17 cellular contexts compared by ENCODE assay signal in the genomic region with DNA sequence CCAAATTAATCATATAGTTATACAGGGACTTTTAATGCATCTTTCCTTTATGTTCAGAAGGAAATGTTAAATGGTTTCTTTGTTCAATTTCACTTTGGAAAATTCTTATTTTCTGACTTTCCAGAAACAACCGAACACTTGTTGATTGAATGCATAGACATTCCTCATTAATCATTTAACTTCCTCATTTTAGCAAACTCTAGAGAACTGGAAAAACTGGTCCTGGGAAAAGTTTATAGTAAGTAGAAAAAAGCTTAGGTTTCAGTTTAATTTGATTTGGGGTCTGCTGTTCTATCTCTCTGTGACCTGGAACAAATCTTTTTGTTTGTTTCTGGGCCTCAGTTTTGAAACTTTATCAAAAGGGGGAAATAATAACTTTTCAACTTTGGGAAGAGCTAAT.
DNase-seq lines count a peak whose midpoint lies in the region; ATAC-seq and TF ChIP-seq lines count a peak whose summit lies in the region.
"Had no signal": no experiment of that assay in that cellular context is flagged by ENCODE, and none has a peak within 500 bp of the region (broad histone marks: within the 10 kb centered on the region; RNA-seq: fewer than 3 reads in every experiment).

No MANE protein-coding gene starts in this region.

- H3K79me2 ChIP-seq in PC-3 (ENCODE audit: low read length), result no peaks in the 10 kb centered on the region

- H3K27ac Mint-ChIP-seq in Calu3 (ENCODE audit: unreplicated experiment) (peak overlapping the region; percentile 47), mesothelial cell of epicardium (peak overlapping the region; percentile 93)
- no peak overlapping the region for H3K27ac Mint-ChIP-seq in T-helper 2 cell treated with Interferon-gamma antibody and Interleukin-4, amounts not matched to agents 5 μg/mL and 100 μg/mL, for 36 hours
- H3K27ac Mint-ChIP-seq: GM23338 had no signal

- H3K27me3 ChIP-seq in PC-3 (ENCODE audit: low read length) (no peaks in the 10 kb centered on the region), foreskin keratinocyte (no peaks in the 10 kb centered on the region)
- H3K27me3 ChIP-seq: BLaER1 had no signal

- H3K4me1 ChIP-seq in PC-3 (ENCODE audit: insufficient read depth, low read length) (no peaks in the 10 kb centered on the region), foreskin keratinocyte (peaks cover 16% of the 10 kb centered on the region)
- H3K4me1 ChIP-seq: BLaER1, Caco-2 had no signal

- peaks cover 7% of the 10 kb centered on the region for H3K9me3 Mint-ChIP-seq in Calu3 (ENCODE audit: low read depth, unreplicated experiment)
- peaks cover 13% of the 10 kb centered on the region for H3K9me3 Mint-ChIP-seq in mesothelial cell of epicardium
- H3K9me3 Mint-ChIP-seq in T-helper 2 cell treated with Interferon-gamma antibody and Interleukin-4, amounts not matched to agents 5 μg/mL and 100 μg/mL, for 36 hours, result no peaks in the 10 kb centered on the region

- CTCF ChIA-PET in Calu3 (lab: Charles Lee) (interaction anchor here (0.5 kb wide), 1 partner anchor 29 kb away, joined by 10 read pairs; no protein-coding TSS in a partner anchor), PC-3 (lab: Charles Lee) (no interaction called here)

- H3K4me2 ChIP-seq in PC-3 (ENCODE audit: low read length), result no peak overlapping the region
- H3K4me2 ChIP-seq: BLaER1, GM23338 had no signal

- no TSS peak for BruUV-seq in Calu3 (replicated peaks; lab: Mats Ljungman, UMichigan)
- no TSS peak for BruUV-seq in PC-3 (replicated peaks; lab: Mats Ljungman, UMichigan)

- H3K36me3 Mint-ChIP-seq in Calu3 (ENCODE audit: insufficient read depth, unreplicated experiment) (no peaks in the 10 kb centered on the region), mesothelial cell of epicardium (peaks cover 8% of the 10 kb centered on the region)
- no peaks in the 10 kb centered on the region for H3K36me3 Mint-ChIP-seq in T-helper 2 cell treated with Interferon-gamma antibody and Interleukin-4, amounts not matched to agents 5 μg/mL and 100 μg/mL, for 36 hours (ENCODE audit: low read depth)
- H3K36me3 Mint-ChIP-seq: CD8-positive, alpha-beta memory T cell had no signal

- H3K4me3 ChIP-seq in PC-3 (ENCODE audit: low read length), result no peak overlapping the region
- H3K4me3 ChIP-seq: BLaER1, GM12878, GM23338 had no signal

- no peak for TF ChIP-seq CTCF in Calu3 (IDR thresholded peaks at IDR 0.05; ENCODE audit: unreplicated experiment)
- TF ChIP-seq CTCF in PC-3 (conservative IDR thresholded peaks at IDR 0.05; ENCODE audit: low read depth, low read length), result no peak
- no peak for TF ChIP-seq CTCF in foreskin keratinocyte (conservative IDR thresholded peaks at IDR 0.05)
- TF ChIP-seq CTCF in mesothelial cell of epicardium (IDR thresholded peaks at IDR 0.05; ENCODE audit: unreplicated experiment), result no peak

- no peak overlapping the region for H3K9ac ChIP-seq in PC-3 (ENCODE audit: low read length)
- H3K9ac ChIP-seq: BLaER1 had no signal

- intact Hi-C loops in Calu3 (cut with micrococcal nuclease; ENCODE audit: unreplicated experiment), result no loop called here
- intact Hi-C loops in PC-3 (cut with micrococcal nuclease), result no loop called here

- no peaks in the 10 kb centered on the region for H3K9me2 ChIP-seq in PC-3 (replicated peaks; ENCODE audit: low read length)

- no peak overlapping the region for H2AFZ ChIP-seq in PC-3 (ENCODE audit: low read length)
- H2AFZ ChIP-seq: GM23338 had no signal

- H3K4me1 Mint-ChIP-seq in Calu3 (ENCODE audit: low read depth, unreplicated experiment) (peaks cover 19% of the 10 kb centered on the region), mesothelial cell of epicardium (peaks cover 10% of the 10 kb centered on the region)
- H3K4me1 Mint-ChIP-seq in T-helper 2 cell treated with Interferon-gamma antibody and Interleukin-4, amounts not matched to agents 5 μg/mL and 100 μg/mL, for 36 hours (ENCODE audit: low read depth), result no peaks in the 10 kb centered on the region
- H3K4me1 Mint-ChIP-seq: CD8-positive, alpha-beta memory T cell; GM23338 had no signal

- H3F3A ChIP-seq in PC-3 (ENCODE audit: low read length, unreplicated experiment), result no peaks in the 10 kb centered on the region

- POLR2A ChIA-PET in PC-3 (lab: Charles Lee; ENCODE audit: unreplicated experiment), result no interaction called here

- DNase-seq in Calu3, result no peak
- DNase-seq in PC-3, result peak; percentile 14
- DNase-seq in foreskin keratinocyte, result peak; percentile 29 to 68
- DNase-seq in mesothelial cell of epicardium (ENCODE audit: low spot score in 2 of 2, unreplicated experiment in 2 of 2), result no peak
- no peak for DNase-seq in NCI-H82 (lab: John Stamatoyannopoulos, UW)
- DNase-seq in T-helper 2 cell treated with Interferon-gamma antibody and Interleukin-4, amounts not matched to agents 5 μg/mL and 100 μg/mL, for 36 hours (ENCODE audit: low spot score), result no peak
- DNase-seq in MV-4-11 (lab: John Stamatoyannopoulos, UW), result no peak
- DNase-seq: AML-193; Caco-2; CD8-positive, alpha-beta memory T cell; DMS79; H7 had no signal

- H3K36me3 ChIP-seq in PC-3 (ENCODE audit: low read depth, low read length), result no peaks in the 10 kb centered on the region
- H3K36me3 ChIP-seq: BLaER1 had no signal

- H3K27ac ChIP-seq in PC-3 (ENCODE audit: low read length) (no peak overlapping the region), foreskin keratinocyte (peak overlapping the region; percentile 58)
- H3K27ac ChIP-seq: 22Rv1, BLaER1 had no signal

- H3K4me3 Mint-ChIP-seq in Calu3 (ENCODE audit: low read depth, unreplicated experiment) (no peak overlapping the region), mesothelial cell of epicardium (no peak overlapping the region)
- H3K4me3 Mint-ChIP-seq in T-helper 2 cell treated with Interferon-gamma antibody and Interleukin-4, amounts not matched to agents 5 μg/mL and 100 μg/mL, for 36 hours, result no peak overlapping the region
- H3K4me3 Mint-ChIP-seq: CD8-positive, alpha-beta memory T cell; GM23338 had no signal

- ATAC-seq in PC-3 (no peak), foreskin keratinocyte (peak; percentile 65), HG02885 (IDR thresholded peaks at IDR 0.05; ENCODE audit: poor library complexity, unreplicated experiment) (no peak)
- ATAC-seq: GM12878, GM23338 had no signal

- no peaks in the 10 kb centered on the region for H4K20me1 ChIP-seq in PC-3 (ENCODE audit: low read length)
- H4K20me1 ChIP-seq: BLaER1 had no signal

- 0 out of 2 replicates have a peak, but pooled peaks cover 5% of the 10 kb centered on the region for H3K9me3 ChIP-seq in PC-3 (ENCODE audit: low read length)
- H3K9me3 ChIP-seq: BLaER1, Caco-2 had no signal

- H3K27me3 Mint-ChIP-seq in Calu3 (ENCODE audit: unreplicated experiment), result no peaks in the 10 kb centered on the region
- H3K27me3 Mint-ChIP-seq in mesothelial cell of epicardium (ENCODE audit: low read depth), result no peaks in the 10 kb centered on the region
- no peaks in the 10 kb centered on the region for H3K27me3 Mint-ChIP-seq in T-helper 2 cell treated with Interferon-gamma antibody and Interleukin-4, amounts not matched to agents 5 μg/mL and 100 μg/mL, for 36 hours (ENCODE audit: low read depth)
- H3K27me3 Mint-ChIP-seq: CD8-positive, alpha-beta memory T cell had no signal

Comparison
In these comparisons a context has a peak if more than half of its experiments do, and no peak if none do; other contexts are left out.
1. DNase-seq: peak in PC-3 (single experiment) and foreskin keratinocyte (2 of 2); none in Calu3 (single experiment), mesothelial cell of epicardium (0 of 2), NCI-H82 (single experiment), T-helper 2 cell treated with Interferon-gamma antibody and Interleukin-4, amounts not matched to agents 5 μg/mL and 100 μg/mL, for 36 hours (single experiment) and MV-4-11 (single experiment).